In the genomic region with DNA sequence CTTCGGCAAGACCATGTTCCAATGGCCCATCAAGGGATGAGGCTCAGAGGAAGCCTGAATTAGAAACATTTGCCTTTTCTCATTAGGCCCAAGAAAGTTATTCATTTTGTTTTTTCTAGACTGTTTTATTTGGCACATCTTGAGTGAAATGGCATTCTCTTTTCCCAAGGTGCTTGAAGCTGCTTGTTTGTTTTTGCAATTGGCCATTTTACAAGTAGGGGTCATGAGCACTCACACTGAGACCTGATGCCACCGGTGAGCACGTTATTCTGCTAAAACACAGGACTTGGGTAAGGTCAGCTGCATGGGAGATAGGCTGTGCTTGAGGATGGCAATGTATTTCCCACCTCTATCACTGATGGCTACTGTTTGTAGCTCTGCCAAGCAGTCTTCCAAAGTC, we compare ENCODE assay signal across 1 cellular context.
TF ChIP-seq lines count a peak whose summit lies in the region.

No MANE protein-coding gene starts in this region.

TF ChIP-seq in HEK293, 187 proteins besides CTCF, POLR2A, EP300 and RAD21 (continued from another document):
- TF ChIP-seq, protein P1, sequence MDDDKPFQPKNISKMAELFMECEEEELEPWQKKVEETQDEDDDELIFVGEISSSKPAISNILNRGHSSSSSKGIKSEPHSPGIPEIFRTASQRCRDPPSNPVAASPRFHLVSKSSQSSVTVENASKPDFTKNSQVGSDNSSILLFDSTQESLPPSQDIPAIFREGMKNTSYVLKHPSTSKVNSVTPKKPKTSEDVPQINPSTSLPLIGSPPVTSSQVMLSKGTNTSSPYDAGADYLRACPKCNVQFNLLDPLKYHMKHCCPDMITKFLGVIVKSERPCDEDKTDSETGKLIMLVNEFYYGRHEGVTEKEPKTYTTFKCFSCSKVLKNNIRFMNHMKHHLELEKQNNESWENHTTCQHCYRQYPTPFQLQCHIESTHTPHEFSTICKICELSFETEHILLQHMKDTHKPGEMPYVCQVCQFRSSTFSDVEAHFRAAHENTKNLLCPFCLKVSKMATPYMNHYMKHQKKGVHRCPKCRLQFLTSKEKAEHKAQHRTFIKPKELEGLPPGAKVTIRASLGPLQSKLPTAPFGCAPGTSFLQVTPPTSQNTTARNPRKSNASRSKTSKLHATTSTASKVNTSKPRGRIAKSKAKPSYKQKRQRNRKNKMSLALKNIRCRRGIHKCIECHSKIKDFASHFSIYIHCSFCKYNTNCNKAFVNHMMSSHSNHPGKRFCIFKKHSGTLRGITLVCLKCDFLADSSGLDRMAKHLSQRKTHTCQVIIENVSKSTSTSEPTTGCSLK (tag by site-specific recombination; IDR thresholded peaks at IDR 0.05), result no peak
- TF ChIP-seq ZNF600 (tag by site-specific recombination; IDR thresholded peaks at IDR 0.05) (no peak), ZFP41 (tag by site-specific recombination; IDR thresholded peaks at IDR 0.05; ENCODE audit: borderline replicate concordance) (no peak), ZNF350 (tag by site-specific recombination; IDR thresholded peaks at IDR 0.05) (no peak), SCRT1 (tag by site-specific recombination; IDR thresholded peaks at IDR 0.05; ENCODE audit: borderline replicate concordance) (no peak), ZBTB7A (tag by site-specific recombination; IDR thresholded peaks at IDR 0.05; ENCODE audit: low read depth) (no peak), ZNF626 (tag by site-specific recombination; IDR thresholded peaks at IDR 0.05) (no peak), ZNF132 (tag by site-specific recombination; IDR thresholded peaks at IDR 0.05; ENCODE audit: borderline replicate concordance) (no peak)
- TF ChIP-seq, protein P2, sequence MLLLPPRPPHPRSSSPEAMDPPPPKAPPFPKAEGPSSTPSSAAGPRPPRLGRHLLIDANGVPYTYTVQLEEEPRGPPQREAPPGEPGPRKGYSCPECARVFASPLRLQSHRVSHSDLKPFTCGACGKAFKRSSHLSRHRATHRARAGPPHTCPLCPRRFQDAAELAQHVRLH (tag by site-specific recombination; IDR thresholded peaks at IDR 0.05), result no peak
- TF ChIP-seq, protein P3, sequence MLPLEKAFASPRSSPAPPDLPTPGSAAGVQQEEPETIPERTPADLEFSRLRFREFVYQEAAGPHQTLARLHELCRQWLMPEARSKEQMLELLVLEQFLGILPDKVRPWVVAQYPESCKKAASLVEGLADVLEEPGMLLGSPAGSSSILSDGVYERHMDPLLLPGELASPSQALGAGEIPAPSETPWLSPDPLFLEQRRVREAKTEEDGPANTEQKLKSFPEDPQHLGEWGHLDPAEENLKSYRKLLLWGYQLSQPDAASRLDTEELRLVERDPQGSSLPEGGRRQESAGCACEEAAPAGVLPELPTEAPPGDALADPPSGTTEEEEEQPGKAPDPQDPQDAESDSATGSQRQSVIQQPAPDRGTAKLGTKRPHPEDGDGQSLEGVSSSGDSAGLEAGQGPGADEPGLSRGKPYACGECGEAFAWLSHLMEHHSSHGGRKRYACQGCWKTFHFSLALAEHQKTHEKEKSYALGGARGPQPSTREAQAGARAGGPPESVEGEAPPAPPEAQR (tag by site-specific recombination; IDR thresholded peaks at IDR 0.05), result no peak
- TF ChIP-seq, protein P4, sequence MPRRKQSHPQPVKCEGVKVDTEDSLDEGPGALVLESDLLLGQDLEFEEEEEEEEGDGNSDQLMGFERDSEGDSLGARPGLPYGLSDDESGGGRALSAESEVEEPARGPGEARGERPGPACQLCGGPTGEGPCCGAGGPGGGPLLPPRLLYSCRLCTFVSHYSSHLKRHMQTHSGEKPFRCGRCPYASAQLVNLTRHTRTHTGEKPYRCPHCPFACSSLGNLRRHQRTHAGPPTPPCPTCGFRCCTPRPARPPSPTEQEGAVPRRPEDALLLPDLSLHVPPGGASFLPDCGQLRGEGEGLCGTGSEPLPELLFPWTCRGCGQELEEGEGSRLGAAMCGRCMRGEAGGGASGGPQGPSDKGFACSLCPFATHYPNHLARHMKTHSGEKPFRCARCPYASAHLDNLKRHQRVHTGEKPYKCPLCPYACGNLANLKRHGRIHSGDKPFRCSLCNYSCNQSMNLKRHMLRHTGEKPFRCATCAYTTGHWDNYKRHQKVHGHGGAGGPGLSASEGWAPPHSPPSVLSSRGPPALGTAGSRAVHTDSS (tag by site-specific recombination; IDR thresholded peaks at IDR 0.05), result no peak
- TF ChIP-seq, protein P5, sequence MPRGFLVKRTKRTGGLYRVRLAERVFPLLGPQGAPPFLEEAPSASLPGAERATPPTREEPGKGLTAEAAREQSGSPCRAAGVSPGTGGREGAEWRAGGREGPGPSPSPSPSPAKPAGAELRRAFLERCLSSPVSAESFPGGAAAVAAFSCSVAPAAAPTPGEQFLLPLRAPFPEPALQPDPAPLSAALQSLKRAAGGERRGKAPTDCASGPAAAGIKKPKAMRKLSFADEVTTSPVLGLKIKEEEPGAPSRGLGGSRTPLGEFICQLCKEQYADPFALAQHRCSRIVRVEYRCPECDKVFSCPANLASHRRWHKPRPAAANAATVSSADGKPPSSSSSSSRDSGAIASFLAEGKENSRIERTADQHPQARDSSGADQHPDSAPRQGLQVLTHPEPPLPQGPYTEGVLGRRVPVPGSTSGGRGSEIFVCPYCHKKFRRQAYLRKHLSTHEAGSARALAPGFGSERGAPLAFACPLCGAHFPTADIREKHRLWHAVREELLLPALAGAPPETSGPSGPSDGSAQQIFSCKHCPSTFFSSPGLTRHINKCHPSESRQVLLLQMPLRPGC (tag by site-specific recombination; IDR thresholded peaks at IDR 0.05), result no peak
- TF ChIP-seq, protein P6, sequence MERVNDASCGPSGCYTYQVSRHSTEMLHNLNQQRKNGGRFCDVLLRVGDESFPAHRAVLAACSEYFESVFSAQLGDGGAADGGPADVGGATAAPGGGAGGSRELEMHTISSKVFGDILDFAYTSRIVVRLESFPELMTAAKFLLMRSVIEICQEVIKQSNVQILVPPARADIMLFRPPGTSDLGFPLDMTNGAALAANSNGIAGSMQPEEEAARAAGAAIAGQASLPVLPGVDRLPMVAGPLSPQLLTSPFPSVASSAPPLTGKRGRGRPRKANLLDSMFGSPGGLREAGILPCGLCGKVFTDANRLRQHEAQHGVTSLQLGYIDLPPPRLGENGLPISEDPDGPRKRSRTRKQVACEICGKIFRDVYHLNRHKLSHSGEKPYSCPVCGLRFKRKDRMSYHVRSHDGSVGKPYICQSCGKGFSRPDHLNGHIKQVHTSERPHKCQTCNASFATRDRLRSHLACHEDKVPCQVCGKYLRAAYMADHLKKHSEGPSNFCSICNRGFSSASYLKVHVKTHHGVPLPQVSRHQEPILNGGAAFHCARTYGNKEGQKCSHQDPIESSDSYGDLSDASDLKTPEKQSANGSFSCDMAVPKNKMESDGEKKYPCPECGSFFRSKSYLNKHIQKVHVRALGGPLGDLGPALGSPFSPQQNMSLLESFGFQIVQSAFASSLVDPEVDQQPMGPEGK (tag by site-specific recombination; IDR thresholded peaks at IDR 0.05), result no peak
TF ChIP-seq in HEK293: peak in this region for 5.
